Comparison of ENCODE assay signal across 11 cellular contexts in genomic region chr4:168551945-168552695, GRCh38. TPM values are rescaled to one million over a fixed set of nuclear protein-coding genes. Genes with fewer than 3 reads are reported as not detected.
A peak's percentile ranks its signal among the peaks of the same experiment; 100 is the strongest.
DNase-seq lines count a peak whose midpoint lies in the region; ATAC-seq, FAIRE-seq and TF ChIP-seq lines count a peak whose summit lies in the region.
"Had no signal": no experiment of that assay in that cellular context is flagged by ENCODE, and none has a peak within 500 bp of the region (broad histone marks: within the 10 kb centered on the region; RNA-seq: fewer than 3 reads in every experiment).

No MANE protein-coding gene starts in this region.

- no peak for TF ChIP-seq EP300 in H1 (IDR thresholded peaks at IDR 0.05; ENCODE audit: borderline replicate concordance in 1 of 2, low read depth in 2 of 2, low read length in 2 of 2)

- peak; percentile 30 to 60 (median 43) for TF ChIP-seq CTCF in H1 (IDR thresholded peaks at IDR 0.05; ENCODE audit: control extremely low read depth in 1 of 3, insufficient read depth in 1 of 3, low read depth in 1 of 3, low read length in 3 of 3)

- no peak overlapping the region for H3K4me3 Mint-ChIP-seq in activated CD4-positive, alpha-beta memory T cell treated with anti-CD3 and anti-CD28 coated beads for 36 hours
- H3K4me3 Mint-ChIP-seq: memory B cell had no signal

- 81% methylated on average over 2 of the region's 2 CpGs; no CpG with 5 or more reads in 1 of the 2 experiments for WGBS in H1 (ENCODE audit: extremely low coverage in 1 of 2, insufficient coverage in 1 of 2, insufficient read length in 1 of 2, insufficient replicate concordance in 2 of 2, low coverage in 1 of 2, low lambda C conversion rate in 2 of 2, missing lambda C conversion rate in 1 of 2), 2 experiments

- no peak overlapping the region for H3K4me3 ChIP-seq in H1 (ENCODE audit: extremely low read depth in 1 of 4, insufficient read depth in 2 of 4, low read depth in 3 of 4, low read length in 4 of 4)

- peak; percentile 13 for FAIRE-seq in H1 (lab: Jason Lieb, UNC)

- no peak overlapping the region for H3K56ac ChIP-seq in H1 (replicated peaks; ENCODE audit: insufficient read length, low read depth, low read length)

- peaks cover 4% of the 10 kb centered on the region for H3K27me3 Mint-ChIP-seq in activated CD4-positive, alpha-beta memory T cell treated with anti-CD3 and anti-CD28 coated beads for 36 hours

- H3K23me2 ChIP-seq in H1 (ENCODE audit: low read depth, low read length): no peaks in the 10 kb centered on the region

- H3K14ac ChIP-seq in H1 (ENCODE audit: insufficient read length): no peak overlapping the region

- H4K5ac ChIP-seq in H1 (ENCODE audit: insufficient read length, low read depth, low read length): no peak overlapping the region

- peaks cover 0 to 2% (median 0%) of the 10 kb centered on the region in 4 experiments; a peak in 1 of 7 replicates for H3K4me1 ChIP-seq in H1 (replicated peaks in 1 of 4; ENCODE audit: control insufficient read depth in 3 of 4, insufficient read depth in 4 of 4, low read length in 3 of 4)

- no peak for DNase-seq in left ventricle myocardium superior
- no peak for DNase-seq in left cardiac atrium
- peak; percentile 31 for DNase-seq in NCI-H446 treated with DMSO at 0.1 percent for 48 hours (lab: John Stamatoyannopoulos, UW)
- no peak for DNase-seq in H1 (ENCODE audit: low read depth in 1 of 2, low spot score in 2 of 2)
- DNase-seq in DMS153 (lab: John Stamatoyannopoulos, UW): no peak
- no peak for DNase-seq in activated CD4-positive, alpha-beta memory T cell treated with anti-CD3 and anti-CD28 coated beads for 36 hours
- no peak for DNase-seq in hepatic stellate cell (ENCODE audit: low spot score)
- DNase-seq: activated CD4-positive, alpha-beta T cell treated with anti-CD3 and anti-CD28 coated beads for 1 hour; NCI-H2029 had no signal

- no peaks in the 10 kb centered on the region for H3K36me3 Mint-ChIP-seq in activated CD4-positive, alpha-beta memory T cell treated with anti-CD3 and anti-CD28 coated beads for 36 hours
- H3K36me3 Mint-ChIP-seq: memory B cell had no signal

- H3K4me1 Mint-ChIP-seq in activated CD4-positive, alpha-beta memory T cell treated with anti-CD3 and anti-CD28 coated beads for 36 hours (ENCODE audit: low read depth): no peaks in the 10 kb centered on the region
- H3K4me1 Mint-ChIP-seq: memory B cell had no signal

- intact Hi-C loops in left ventricle myocardium superior (cut with micrococcal nuclease): no loop called here
- intact Hi-C loops in left cardiac atrium (cut with DNase I): no loop called here
- intact Hi-C loops in activated CD4-positive, alpha-beta memory T cell treated with anti-CD3 and anti-CD28 coated beads for 36 hours (cut with micrococcal nuclease): loop anchor here (10.0 kb wide), 1 partner anchor 367 kb away; no protein-coding TSS in a partner anchor

- POLR2A ChIA-PET in H1 (lab: Charles Lee; ENCODE audit: partially characterized antibody): no interaction called here
- POLR2A ChIA-PET in activated CD4-positive, alpha-beta memory T cell treated with anti-CD3 and anti-CD28 coated beads for 36 hours (lab: Charles Lee): no interaction called here

- H3K23ac ChIP-seq in H1 (ENCODE audit: insufficient read length): no peak overlapping the region

- no peaks in the 10 kb centered on the region for H3K79me2 ChIP-seq in H1 (ENCODE audit: control insufficient read depth in 1 of 2, insufficient read depth in 2 of 2, low read length in 2 of 2)

- H3K9me3 Mint-ChIP-seq in activated CD4-positive, alpha-beta memory T cell treated with anti-CD3 and anti-CD28 coated beads for 36 hours: no peaks in the 10 kb centered on the region
- H3K9me3 Mint-ChIP-seq: memory B cell had no signal

- ATAC-seq in left ventricle myocardium superior: peak; percentile 29
- ATAC-seq in left cardiac atrium: no peak
- no peak for ATAC-seq in HG03521 (IDR thresholded peaks at IDR 0.05; ENCODE audit: unreplicated experiment)

- H3K79me1 ChIP-seq in H1 (ENCODE audit: low read depth, low read length): no peaks in the 10 kb centered on the region

- CTCF ChIA-PET in H1 (lab: Charles Lee; ENCODE audit: partially characterized antibody): interaction anchor here (0.6 to 1.9 kb wide), 17 partner anchors 9 to 404 kb away, joined by 3 to 14 read pairs (median 3); no protein-coding TSS in a partner anchor
- CTCF ChIA-PET in activated CD4-positive, alpha-beta memory T cell treated with anti-CD3 and anti-CD28 coated beads for 36 hours (lab: Charles Lee): interaction anchor here (0.7 to 1.4 kb wide), 2 partner anchors 371 to 554 kb away, joined by 3 to 4 read pairs; no protein-coding TSS in a partner anchor

- peak; percentile 70 to 77 for TF ChIP-seq RAD21 in H1 (IDR thresholded peaks at IDR 0.05 in 1 of 2, conservative IDR thresholded peaks at IDR 0.05 in 1 of 2; ENCODE audit: low read depth in 2 of 2, low read length in 2 of 2)

- no peak overlapping the region for H4K91ac ChIP-seq in H1 (replicated peaks; ENCODE audit: insufficient read length, low read length)

- H2BK20ac ChIP-seq in H1 (ENCODE audit: low read length): no peak overlapping the region

- no peak overlapping the region for H2AK5ac ChIP-seq in H1 (ENCODE audit: low read depth, low read length)

- no peak overlapping the region for H2BK15ac ChIP-seq in H1 (ENCODE audit: low read length)

- no peak overlapping the region for H3K4ac ChIP-seq in H1 (replicated peaks; ENCODE audit: insufficient read length, low read depth, low read length)

- no peak overlapping the region for H3K27ac ChIP-seq in H1 (ENCODE audit: low read depth, low read length)

- H2AFZ ChIP-seq in H1 (ENCODE audit: low read length): no peak overlapping the region

- H2BK5ac ChIP-seq in H1 (ENCODE audit: low read depth, low read length): no peak overlapping the region

- no peaks in the 10 kb centered on the region for H4K20me1 ChIP-seq in H1 (replicated peaks in 1 of 2; ENCODE audit: control insufficient read depth in 1 of 2, insufficient read depth in 2 of 2, low read length in 2 of 2)

- no peak overlapping the region for H2BK12ac ChIP-seq in H1 (ENCODE audit: low read depth, low read length)

- no peak overlapping the region for H3K9ac ChIP-seq in H1 (replicated peaks in 1 of 4; ENCODE audit: extremely low read depth in 1 of 4, low read depth in 3 of 4, low read length in 3 of 4)

- no peaks in the 10 kb centered on the region for H3K27me3 ChIP-seq in H1 (replicated peaks in 1 of 4; ENCODE audit: control insufficient read depth in 3 of 4, extremely low read depth in 1 of 4, insufficient read depth in 3 of 4, low read length in 3 of 4)

- no peaks in the 10 kb centered on the region for H3K9me3 ChIP-seq in H1 (ENCODE audit: insufficient read depth in 2 of 2, low read depth in 1 of 2, low read length in 1 of 2)

- H3K27ac Mint-ChIP-seq in activated CD4-positive, alpha-beta memory T cell treated with anti-CD3 and anti-CD28 coated beads for 36 hours: no peak overlapping the region
- H3K27ac Mint-ChIP-seq: memory B cell had no signal

- no peaks in the 10 kb centered on the region for H3K36me3 ChIP-seq in H1 (ENCODE audit: control insufficient read depth in 2 of 4, insufficient read depth in 4 of 4, low read length in 3 of 4)

- no peak overlapping the region for H3K4me2 ChIP-seq in H1 (ENCODE audit: insufficient read depth in 1 of 2, low read depth in 2 of 2, low read length in 2 of 2)

- no peak overlapping the region for H4K8ac ChIP-seq in H1 (ENCODE audit: extremely low read depth, insufficient read depth, low read length)

- H2BK120ac ChIP-seq in H1 (replicated peaks; ENCODE audit: low read depth, low read length): no peak overlapping the region

- TF ChIP-seq POLR2A in H1 (IDR thresholded peaks at IDR 0.05; ENCODE audit: control extremely low read depth in 1 of 2, low read depth in 2 of 2, low read length in 2 of 2): no peak

- no peak overlapping the region for H3K18ac ChIP-seq in H1 (ENCODE audit: extremely low read depth, low read length)

TF ChIP-seq in H1, 55 proteins besides CTCF, POLR2A, EP300 and RAD21:
- TF ChIP-seq KDM1A (IDR thresholded peaks at IDR 0.05; ENCODE audit: borderline replicate concordance, low read length): peak; percentile 96
- no peak for TF ChIP-seq TCF12 (IDR thresholded peaks at IDR 0.05; ENCODE audit: low read depth, low read length)
- no peak for TF ChIP-seq FOSL1 (IDR thresholded peaks at IDR 0.05; ENCODE audit: insufficient read depth, low read depth, low read length)
- TF ChIP-seq HDAC2 (IDR thresholded peaks at IDR 0.05; ENCODE audit: borderline replicate concordance in 1 of 2, low read depth in 2 of 2, low read length in 2 of 2): peak in 1 of 2 experiments; percentile 82; a peak in 1 of 4 replicates
TF ChIP-seq in H1: peak in this region for 2.

RNA-seq across cellular contexts. Expression of gene PALLD, which starts 55.3 kb away (rescaled TPM):
- total RNA-seq in left ventricle myocardium superior: 998 TPM
- 100 to 1,000 TPM; 440 to 625 TPM for total RNA-seq in left cardiac atrium
- total RNA-seq in H1 (2021; fragmentation: NEBNext Ultra II Directional; extraction: Animal tissue kit (Norgen Biotek cat#: 25700)): 25.0 and 26.7 TPM in 2 replicates
- 7.0 and 10.5 TPM in 2 replicates for polyA plus RNA-seq in H1 (2011; rRNA removed)
- 8.3 TPM for polyA plus RNA-seq in H1 (2011; cell fraction: cytosol; rRNA removed)
- polyA plus RNA-seq in H1 (2011; cell fraction: nucleus; rRNA removed): 27.3 TPM
- polyA plus RNA-seq in H1 (2012, experiment 1 of 2): 19.4 to 32.9 TPM (median 24.7 TPM) in 4 replicates
- 4.0 TPM for polyA plus RNA-seq in H1 (2012, experiment 2 of 2)
- 9.5 TPM for polyA plus RNA-seq in H1 (2013, experiment 1 of 2)
- 9.3 TPM for polyA plus RNA-seq in H1 (2013, experiment 2 of 2)
- polyA minus RNA-seq in H1 (2011; rRNA and poly(A)+ RNA removed): 25.4 and 27.2 TPM in 2 replicates
- polyA minus RNA-seq in H1 (2011; cell fraction: cytosol; rRNA and poly(A)+ RNA removed): 18.6 TPM
- polyA minus RNA-seq in H1 (2011; cell fraction: nucleus; rRNA and poly(A)+ RNA removed): 36.2 TPM
- total RNA-seq in activated CD4-positive, alpha-beta memory T cell treated with anti-CD3 and anti-CD28 coated beads for 36 hours: 1 to 10 TPM; 8.9 to 9.4 TPM

Comparison
In these comparisons a context has a peak if more than half of its experiments do, and no peak if none do; other contexts are left out.
1. RNA of gene PALLD, which starts 55.3 kb away (total RNA-seq): 998 TPM in left ventricle myocardium superior (single experiment) and 440 to 625 TPM in left cardiac atrium; 25.0 to 26.7 TPM in H1 and 8.9 to 9.4 TPM in activated CD4-positive, alpha-beta memory T cell treated with anti-CD3 and anti-CD28 coated beads for 36 hours; every median in the first group is over 10 times any median in the second.